Comparison of ENCODE assay signal across 18 cellular contexts in genomic region chr2:73856214-73856613, GRCh38. TPM values are rescaled to one million over a fixed set of nuclear protein-coding genes. Genes with fewer than 3 reads are reported as not detected.
DNase-seq lines count a peak whose midpoint lies in the region; ATAC-seq, FAIRE-seq and TF ChIP-seq lines count a peak whose summit lies in the region.
"Had no signal": no experiment of that assay in that cellular context is flagged by ENCODE, and none has a peak within 500 bp of the region (broad histone marks: within the 10 kb centered on the region; RNA-seq: fewer than 3 reads in every experiment).

No MANE protein-coding gene starts in this region.

- H3K4me3 ChIP-seq in bronchial epithelial cell (ENCODE audit: low read depth, low read length) (no peak overlapping the region), adrenal gland (no peak overlapping the region)
- H3K4me3 ChIP-seq: sigmoid colon had no signal

- H3K36me3 ChIP-seq in bronchial epithelial cell (ENCODE audit: control insufficient read depth, insufficient read depth, low read length) (peaks cover 20% of the 10 kb centered on the region), adrenal gland (replicated peaks in 1 of 2) (peaks cover 0 to 59% of the 10 kb centered on the region in 2 donors)

- ATAC-seq in HG03025 (IDR thresholded peaks at IDR 0.05; ENCODE audit: low FRiP score, unreplicated experiment) (no peak), GM21619 (IDR thresholded peaks at IDR 0.05; ENCODE audit: unreplicated experiment) (no peak)
- ATAC-seq: foreskin keratinocyte; PC-3; stimulated activated memory B cell treated with anti-CD40 and anti-IgM and Interleukin-4, amounts not matched to agents 10 μg/mL and 1 μg/mL and 100 μg/mL, for 72 hours had no signal

- intact Hi-C loops in adrenal gland (cut with DNase I): no loop called here

- no peak overlapping the region for H3K27ac ChIP-seq in adrenal gland
- H3K27ac ChIP-seq: foreskin keratinocyte had no signal

- no peaks in the 10 kb centered on the region for H3K9me3 ChIP-seq in adrenal gland (replicated peaks in 1 of 3)
- H3K9me3 ChIP-seq: sigmoid colon had no signal

- H3K27me3 ChIP-seq in bronchial epithelial cell (ENCODE audit: control insufficient read depth, insufficient read depth, low read length) (no peaks in the 10 kb centered on the region), adrenal gland (no peaks in the 10 kb centered on the region)
- H3K27me3 ChIP-seq: foreskin keratinocyte, sigmoid colon had no signal

- peak; percentile 52 for DNase-seq in AG20443 (ENCODE audit: low spot score)
- peak; percentile 93 for DNase-seq in HS-5 (ENCODE audit: low read depth)
- DNase-seq in bronchial epithelial cell (ENCODE audit: low read depth): peak; percentile 75
- peak; percentile 49 for DNase-seq in myocyte (ENCODE audit: low read depth)
- DNase-seq in hypothalamus (lab: John Stamatoyannopoulos, UW): no peak
- DNase-seq in adrenal gland: no peak
- DNase-seq: activated gamma-delta T cell; CD8-positive, alpha-beta memory T cell; mesendoderm; NCI-H187; NCI-H524; PC-3; sigmoid colon had no signal

- no peak for FAIRE-seq in bronchial epithelial cell (lab: Jason Lieb, UNC)
- FAIRE-seq: G401.6 had no signal

- no peak for TF ChIP-seq POLR2A in adrenal gland (IDR thresholded peaks at IDR 0.05)

- TF ChIP-seq CTCF in bronchial epithelial cell (IDR thresholded peaks at IDR 0.05; ENCODE audit: insufficient read depth, low read length, severe bottlenecking) (no peak), adrenal gland (IDR thresholded peaks at IDR 0.05) (no peak)

- H3K4me1 ChIP-seq in adrenal gland (replicated peaks in 1 of 2): no peaks in the 10 kb centered on the region

RNA-seq across cellular contexts. Expression of gene STAMBP, which starts 27.5 kb away (rescaled TPM):
- 24.0 and 36.4 TPM in 2 replicates for total RNA-seq in bronchial epithelial cell
- 1,045 and 1,591 TPM in 2 replicates for total RNA-seq in myocyte
- 548 TPM for polyA plus RNA-seq in myocyte (2012)
- total RNA-seq in adrenal gland: 10 to 100 TPM; 15.7 to 36.0 (median 27.4) TPM
- 10 to 100 TPM; 18.4 to 44.8 (median 24.1) TPM for polyA plus RNA-seq in adrenal gland

RNA-seq across cellular contexts. Expression of gene ACTG2, which starts 36.6 kb away (rescaled TPM):
- not detected in 2 replicates for total RNA-seq in bronchial epithelial cell
- 1.2 TPM in 1 of 2 replicates, not detected in the other for total RNA-seq in myocyte
- polyA plus RNA-seq in myocyte (2012): 0.39 TPM
- 10 to 100 TPM in 2 of 8 donors, 1 to 10 TPM in 4, under 1 TPM in 2; 0.52 to 13.3 (median 2.7) TPM for total RNA-seq in adrenal gland
- 10 to 100 TPM; 14.1 to 94.0 (median 66.9) TPM for polyA plus RNA-seq in adrenal gland
- total RNA-seq: CD8-positive, alpha-beta memory T cell had no signal
- polyA plus RNA-seq: CD8-positive, alpha-beta memory T cell had no signal

Comparison
In these comparisons a context has a peak if more than half of its experiments do, and no peak if none do; other contexts are left out.
1. DNase-seq: peak in AG20443 (single experiment), HS-5 (single experiment), bronchial epithelial cell (single experiment) and myocyte (single experiment); none in hypothalamus (0 of 51) and adrenal gland (0 of 7).
2. RNA of gene STAMBP, which starts 27.5 kb away (total RNA-seq): 1,045 to 1,591 TPM in myocyte; 15.7 to 36.0 TPM in adrenal gland and 24.0 to 36.4 TPM in bronchial epithelial cell; every median in the first group is over 10 times any median in the second.